29 cellular contexts compared by ENCODE assay signal in the genomic region with DNA sequence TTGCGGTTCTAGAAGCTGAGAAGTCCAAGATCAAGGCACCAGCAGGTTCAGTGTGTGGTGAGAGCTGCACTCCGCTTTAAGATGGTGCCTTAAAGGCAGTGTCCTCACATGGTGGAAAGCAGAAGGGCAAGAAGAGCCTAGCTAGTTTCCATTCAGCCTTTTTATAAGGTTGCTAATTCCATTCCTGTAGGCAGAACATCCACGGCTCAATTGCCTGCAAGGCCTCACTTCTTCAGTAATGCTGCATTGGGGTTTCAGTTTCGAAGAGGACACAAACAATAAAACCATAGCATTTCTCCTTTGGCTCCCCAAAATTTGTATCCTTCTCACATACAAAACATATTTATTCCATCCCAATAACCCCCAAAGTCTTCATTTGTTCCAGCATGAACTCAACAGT.
"Had no signal": no experiment of that assay in that cellular context is flagged by ENCODE, and none has a peak within 500 bp of the region (broad histone marks: within the 10 kb centered on the region; RNA-seq: fewer than 3 reads in every experiment).

No MANE protein-coding gene starts in this region.

- H3K9me3 ChIP-seq: neutrophil, pancreas, prostate gland, right atrium auricular region, suprapubic skin, testis, tibial artery, transverse colon, upper lobe of right lung, uterus had no signal

- H3K36me3 ChIP-seq: neural progenitor cell, neutrophil, pancreas, prostate gland, right atrium auricular region, right lobe of liver, spleen, suprapubic skin, tibial artery, transverse colon, upper lobe of right lung, uterus had no signal

- H2AFZ ChIP-seq: neural progenitor cell had no signal

- H3K4me3 ChIP-seq: neural progenitor cell, pancreas, prostate gland, right atrium auricular region, right lobe of liver, skin epidermis, smooth muscle cell, spleen, suprapubic skin, testis, tibial artery, transverse colon, upper lobe of right lung, uterus had no signal

- H3K4me2 ChIP-seq: neural progenitor cell, smooth muscle cell had no signal

- DNase-seq: naive thymus-derived CD4-positive, alpha-beta T cell; natural killer cell; nucleus accumbens; retina; right lobe of liver; stimulated activated CD4-positive, alpha-beta T cell treated with anti-CD3 and anti-CD28 coated beads, Interleukin-12 subunit alpha, Interleukin-12 subunit beta, amount 100 ng/mL, for 4 hours; stimulated activated CD4-positive, alpha-beta T cell treated with anti-CD3 and anti-CD28 coated beads, Interleukin-1b, Interleukin-23, amount 100 ng/mL, for 48 hours; stimulated activated CD4-positive, alpha-beta T cell treated with anti-CD3 and anti-CD28 coated beads, Interleukin-4, amount 100 ng/mL, for 1 hour; stimulated activated CD4-positive, alpha-beta T cell treated with anti-CD3 and anti-CD28 coated beads, Interleukin-4, amount 100 ng/mL, for 4 hours; stimulated activated CD8-positive, alpha-beta memory T cell treated with anti-CD3 and anti-CD28 coated beads, Interleukin-4, amount 100 ng/mL, for 48 hours; stimulated activated naive CD4-positive, alpha-beta T cell; stimulated activated naive CD8-positive, alpha-beta T cell treated with anti-CD3 and anti-CD28 coated beads, Interleukin-15, amount 100 ng/mL, for 72 hours; stimulated activated naive CD8-positive, alpha-beta T cell treated with anti-CD3 and anti-CD28 coated beads, Interleukin-15, Interleukin-2, amounts not matched to agents 100 U/mL and 50 U/mL, for 24 hours; substantia nigra; testis; tibial artery; transverse colon; upper lobe of right lung; uterus had no signal

- H3K4me1 ChIP-seq: neural progenitor cell, pancreas, prostate gland, right atrium auricular region, right lobe of liver, spleen, testis, transverse colon, upper lobe of right lung, uterus had no signal

- H3K27me3 ChIP-seq: neural progenitor cell, neutrophil, pancreas, right atrium auricular region, right lobe of liver, spleen, suprapubic skin, testis, tibial artery, transverse colon, upper lobe of right lung, uterus had no signal

- H3K9ac ChIP-seq: neural progenitor cell had no signal

- ATAC-seq: naive thymus-derived CD4-positive, alpha-beta T cell; pancreas; right lobe of liver; stimulated activated memory B cell treated with anti-CD40 and anti-IgM and Interleukin-4, amounts not matched to agents 10 μg/mL and 1 μg/mL and 100 μg/mL, for 72 hours; stimulated activated naive CD8-positive, alpha-beta T cell treated with anti-CD3 and anti-CD28 coated beads, Interleukin-15, amount 100 ng/mL, for 72 hours; stimulated activated naive CD8-positive, alpha-beta T cell treated with anti-CD3 and anti-CD28 coated beads, Interleukin-15, Interleukin-2, amounts not matched to agents 100 U/mL and 50 U/mL, for 24 hours had no signal

- FAIRE-seq: pancreas had no signal

- H3K27ac ChIP-seq: neural progenitor cell, neutrophil, pancreas, prostate gland, right atrium auricular region, right lobe of liver, skin epidermis, spleen, suprapubic skin, testis, tibial artery, transverse colon, upper lobe of right lung, uterus had no signal
